16 cellular contexts compared by ENCODE assay signal in genomic region chr6:42068173-42068572, GRCh38. TPM values are rescaled to one million over a fixed set of nuclear protein-coding genes. Genes with fewer than 3 reads are reported as not detected.
DNase-seq lines count a peak whose midpoint lies in the region; ATAC-seq, FAIRE-seq and TF ChIP-seq lines count a peak whose summit lies in the region.
"Had no signal": no experiment of that assay in that cellular context is flagged by ENCODE, and none has a peak within 500 bp of the region (broad histone marks: within the 10 kb centered on the region; RNA-seq: fewer than 3 reads in every experiment).

No MANE protein-coding gene starts in this region.

- DNase-seq in K562 (ENCODE audit: extremely low read depth in 1 of 4, low spot score in 3 of 4) = no peak
- DNase-seq in heart right ventricle = peak in 1 of 2 donors; percentile 58
- no peak for DNase-seq in right atrium auricular region (ENCODE audit: low spot score)
- DNase-seq in upper lobe of right lung = peak; percentile 7
- DNase-seq in stomach = no peak
- DNase-seq in frontal cortex (ENCODE audit: low spot score in 2 of 2) = no peak
- no peak for DNase-seq in stimulated activated naive CD4-positive, alpha-beta T cell (lab: John Stamatoyannopoulos, UW)
- DNase-seq: Calu3; CD8-positive, alpha-beta T cell; DMS79 treated with DMSO at 0.1 percent for 48 hours; GF-D8; HCEC 1CT had no signal

- H3K9me3 ChIP-seq in K562 (replicated peaks; ENCODE audit: control insufficient read depth, insufficient read depth, low read depth, low read length) (no peaks in the 10 kb centered on the region), heart right ventricle (no peaks in the 10 kb centered on the region), right atrium auricular region (no peaks in the 10 kb centered on the region), upper lobe of right lung (no peaks in the 10 kb centered on the region), stomach (no peaks in the 10 kb centered on the region)
- H3K9me3 ChIP-seq: BLaER1 treated with 17β-estradiol and CSF1 and Interleukin-3, amounts not matched to agents 10 nM and 100 nM had no signal

- TF ChIP-seq EP300 in K562 (IDR thresholded peaks at IDR 0.05; ENCODE audit: low read length) (no peak), stomach (IDR thresholded peaks at IDR 0.05) (no peak)

- CTCF ChIA-PET in K562 (lab: Yijun Ruan, JAX; ENCODE audit: low intra/inter-chr PET ratio) = no interaction called here

- H3K9me1 ChIP-seq in K562 (ENCODE audit: control insufficient read depth, insufficient read depth, low read length) = peaks cover 3% of the 10 kb centered on the region

- no peaks in the 10 kb centered on the region for H4K20me1 ChIP-seq in K562 (replicated peaks; ENCODE audit: control insufficient read depth, insufficient read depth, low read length)

- H3K4me3 ChIP-seq in K562 = no peak overlapping the region
- no peak overlapping the region for H3K4me3 ChIP-seq in heart right ventricle
- H3K4me3 ChIP-seq in right atrium auricular region = no peak overlapping the region
- no peak overlapping the region for H3K4me3 ChIP-seq in upper lobe of right lung
- H3K4me3 ChIP-seq in stomach = no peak overlapping the region
- H3K4me3 ChIP-seq: BLaER1 treated with 17β-estradiol and CSF1 and Interleukin-3, amounts not matched to agents 10 nM and 100 nM; GM23338 had no signal

- 90% methylated on average over 7 of the region's 7 CpGs for WGBS in K562 (ENCODE audit: insufficient coverage, low coverage, missing lambda C conversion rate)
- 54 to 64% methylated on average over 7 of the region's 7 CpGs for WGBS in heart right ventricle, 2 donors
- WGBS in stomach, 5 donors = 87 to 96% (median 93%) methylated on average over 7 of the region's 7 CpGs

- H3K9ac ChIP-seq in K562 (ENCODE audit: insufficient read depth in 1 of 2, low read depth in 2 of 2, low read length in 2 of 2) = no peak overlapping the region
- H3K9ac ChIP-seq: BLaER1 treated with 17β-estradiol and CSF1 and Interleukin-3, amounts not matched to agents 10 nM and 100 nM had no signal

- ATAC-seq in K562 = no peak
- ATAC-seq in heart right ventricle = peak; percentile 80 to 95 (median 92)
- ATAC-seq in upper lobe of right lung = no peak
- ATAC-seq: CD8-positive, alpha-beta T cell; GM23338 had no signal

- intact Hi-C loops in K562 (cut with micrococcal nuclease) (no loop called here), heart right ventricle (cut with DNase I) (no loop called here), upper lobe of right lung (cut with DNase I) (no loop called here), stomach (cut with DNase I; ENCODE audit: low total_unique reads) (no loop called here)

- no peak for TF ChIP-seq CTCF in K562 (IDR thresholded peaks at IDR 0.05 in 2 of 3, conservative IDR thresholded peaks at IDR 0.05 in 1 of 3; ENCODE audit: insufficient read depth in 2 of 3, low read depth in 1 of 3, low read length in 3 of 3)
- TF ChIP-seq CTCF in heart right ventricle (IDR thresholded peaks at IDR 0.05) = no peak
- TF ChIP-seq CTCF in right atrium auricular region (IDR thresholded peaks at IDR 0.05) = no peak
- no peak for TF ChIP-seq CTCF in upper lobe of right lung (IDR thresholded peaks at IDR 0.05)
- no peak for TF ChIP-seq CTCF in stomach (IDR thresholded peaks at IDR 0.05)

- H3K79me2 ChIP-seq in K562 (ENCODE audit: control insufficient read depth, insufficient read depth, low read length) = no peaks in the 10 kb centered on the region

- no peak overlapping the region for H2AFZ ChIP-seq in K562 (ENCODE audit: low read depth, low read length)
- H2AFZ ChIP-seq: GM23338 had no signal

- in situ Hi-C loops in K562 (cut with MboI) = no loop called here

- H3K4me1 ChIP-seq in K562 (replicated peaks in 1 of 2; ENCODE audit: control insufficient read depth in 2 of 2, insufficient read depth in 2 of 2, low read length in 2 of 2) (no peaks in the 10 kb centered on the region), heart right ventricle (peaks cover 0 to 34% (median 9%) of the 10 kb centered on the region in 9 donors), right atrium auricular region (peaks cover 0 to 24% of the 10 kb centered on the region in 2 donors), upper lobe of right lung (no peaks in the 10 kb centered on the region), stomach (no peaks in the 10 kb centered on the region)
- H3K4me1 ChIP-seq: BLaER1 treated with 17β-estradiol and CSF1 and Interleukin-3, amounts not matched to agents 10 nM and 100 nM had no signal

- H3K27me3 ChIP-seq in K562 (ENCODE audit: control insufficient read depth in 2 of 2, insufficient read depth in 2 of 2, low read length in 2 of 2) (no peaks in the 10 kb centered on the region), heart right ventricle (no peaks in the 10 kb centered on the region), right atrium auricular region (no peaks in the 10 kb centered on the region), upper lobe of right lung (no peaks in the 10 kb centered on the region), stomach (no peaks in the 10 kb centered on the region)
- H3K27me3 ChIP-seq: BLaER1 treated with 17β-estradiol and CSF1 and Interleukin-3, amounts not matched to agents 10 nM and 100 nM had no signal

- no peak overlapping the region for H3K4me2 ChIP-seq in K562 (ENCODE audit: insufficient read depth, low read length)
- H3K4me2 ChIP-seq: BLaER1 treated with 17β-estradiol and CSF1 and Interleukin-3, amounts not matched to agents 10 nM and 100 nM; GM23338 had no signal

- H3K27ac ChIP-seq in K562 (ENCODE audit: extremely low read depth, low read depth, low read length) (no peak overlapping the region), heart right ventricle (peak overlapping the region; percentile 49 to 85 (median 76)), right atrium auricular region (peak overlapping the region; percentile 80 to 84), upper lobe of right lung (no peak overlapping the region), stomach (no peak overlapping the region)
- H3K27ac ChIP-seq: BLaER1 treated with 17β-estradiol and CSF1 and Interleukin-3, amounts not matched to agents 10 nM and 100 nM; HL-60 had no signal

- no peak for TF ChIP-seq POLR2A in K562 (conservative IDR thresholded peaks at IDR 0.05)
- TF ChIP-seq POLR2A in stomach (IDR thresholded peaks at IDR 0.05) = no peak

- TF ChIP-seq RAD21 in K562 (CRISPR knock-in tag; conservative IDR thresholded peaks at IDR 0.05 in 1 of 2, IDR thresholded peaks at IDR 0.05 in 1 of 2) = no peak

- no peak for FAIRE-seq in K562 (lab: Jason Lieb, UNC)
- FAIRE-seq in frontal cortex (lab: Jason Lieb, UNC) = no peak
- FAIRE-seq: H54 had no signal

- POLR2A ChIA-PET in K562 (lab: Yijun Ruan, JAX) = interaction anchor here (1.1 to 2.0 kb wide), 4 partner anchors 11 to 62 kb away, joined by 3 to 10 read pairs (median 6); partner anchors contain the start of gene TAF8

- BruUV-seq in K562 (replicated peaks; lab: Mats Ljungman, UMichigan) = TSS peak; percentile 15

- H3K36me3 ChIP-seq in K562 (ENCODE audit: control insufficient read depth, insufficient read depth, low read length) (peaks cover 79% of the 10 kb centered on the region), heart right ventricle (peaks cover 0 to 100% (median 49%) of the 10 kb centered on the region in 9 donors), right atrium auricular region (peaks cover 84% of the 10 kb centered on the region), upper lobe of right lung (peaks cover 96% of the 10 kb centered on the region), stomach (peaks cover 79 to 100% (median 100%) of the 10 kb centered on the region in 4 donors)

TF ChIP-seq in K562, 482 proteins besides CTCF, POLR2A, EP300 and RAD21 (continues in another document):
- TF ChIP-seq MEF2D (tag; conservative IDR thresholded peaks at IDR 0.05; ENCODE audit: low read depth) (no peak), ZNF134 (CRISPR knock-in tag; conservative IDR thresholded peaks at IDR 0.05) (no peak), SMARCE1 (IDR thresholded peaks at IDR 0.05) (no peak), CAMTA2 (CRISPR knock-in tag; conservative IDR thresholded peaks at IDR 0.05) (no peak), PML (IDR thresholded peaks at IDR 0.05; ENCODE audit: low read length) (no peak)
- TF ChIP-seq, protein P1, sequence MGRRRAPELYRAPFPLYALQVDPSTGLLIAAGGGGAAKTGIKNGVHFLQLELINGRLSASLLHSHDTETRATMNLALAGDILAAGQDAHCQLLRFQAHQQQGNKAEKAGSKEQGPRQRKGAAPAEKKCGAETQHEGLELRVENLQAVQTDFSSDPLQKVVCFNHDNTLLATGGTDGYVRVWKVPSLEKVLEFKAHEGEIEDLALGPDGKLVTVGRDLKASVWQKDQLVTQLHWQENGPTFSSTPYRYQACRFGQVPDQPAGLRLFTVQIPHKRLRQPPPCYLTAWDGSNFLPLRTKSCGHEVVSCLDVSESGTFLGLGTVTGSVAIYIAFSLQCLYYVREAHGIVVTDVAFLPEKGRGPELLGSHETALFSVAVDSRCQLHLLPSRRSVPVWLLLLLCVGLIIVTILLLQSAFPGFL (CRISPR knock-in tag; IDR thresholded peaks at IDR 0.05) = no peak

RNA-seq across cellular contexts. Expression of gene TAF8, which starts 17.8 kb away (rescaled TPM):
- total RNA-seq in K562 (2011; cell fraction: chromatin; rRNA removed; ENCODE audit: low replicate concordance) = 128 and 137 TPM in 2 replicates
- 89.7 and 95.9 TPM in 2 replicates for total RNA-seq in K562 (2011; cell fraction: nucleolus; rRNA removed)
- 111 and 145 TPM in 2 replicates for total RNA-seq in K562 (2011; cell fraction: nucleoplasm; rRNA removed)
- 37.8 and 45.6 TPM in 2 replicates for total RNA-seq in K562 (2014; rRNA removed)
- 41.0 and 43.8 TPM in 2 replicates for total RNA-seq in K562 (2014; rRNA removed; fragmentation: Illumina TruSeq; extraction: Trizol)
- total RNA-seq in K562 (2015; rRNA removed; fragmentation: Illumina TruSeq; extraction: Trizol) = 29.4 and 32.3 TPM in 2 replicates
- total RNA-seq in K562 (2021) = 49.1 and 51.4 TPM in 2 replicates
- 52.8 and 57.2 TPM in 2 replicates for polyA plus RNA-seq in K562 (2011; rRNA removed)
- polyA plus RNA-seq in K562 (2011; cell fraction: cytosol; rRNA removed) = 58.0 and 76.8 TPM in 2 replicates
- 33.2 and 40.6 TPM in 2 replicates for polyA plus RNA-seq in K562 (2011; cell fraction: nucleus; rRNA removed)
- polyA plus RNA-seq in K562 (2012) = 24.5 and 33.6 TPM in 2 replicates
- polyA plus RNA-seq in K562 (2014; fragmentation: Illumina TruSeq; extraction: Trizol) = 49.2 and 52.6 TPM in 2 replicates
- polyA plus RNA-seq in K562 (2014; fragmentation: Nextera tagmentation; extraction: Ambion mirVana) = 10 to 100 TPM; 58.9 to 84.0 TPM
- polyA plus RNA-seq in K562 (2014; rRNA removed) = 57.1 and 60.3 TPM in 2 replicates
- 89.5 and 117 TPM in 2 replicates for polyA minus RNA-seq in K562 (2011; rRNA and poly(A)+ RNA removed)
- polyA minus RNA-seq in K562 (2011; cell fraction: cytosol; rRNA and poly(A)+ RNA removed) = 30.9 and 35.3 TPM in 2 replicates
- 37.0 and 60.9 TPM in 2 replicates for polyA minus RNA-seq in K562 (2011; cell fraction: nucleus; rRNA and poly(A)+ RNA removed)
- total RNA-seq in heart right ventricle = 10 to 100 TPM; 21.0 to 38.1 (median 31.6) TPM
- polyA plus RNA-seq in heart right ventricle = 10 to 100 TPM; 15.2 to 20.1 TPM
- total RNA-seq in right atrium auricular region = 10 to 100 TPM; 21.9 to 35.8 TPM
- 31.1 TPM for total RNA-seq in upper lobe of right lung
- total RNA-seq in stomach = 10 to 100 TPM in 4 of 5 donors, 1 to 10 TPM in 1; 3.8 to 24.6 (median 21.4) TPM
- polyA plus RNA-seq in stomach = 10 to 100 TPM; 10.7 to 13.4 (median 11.6) TPM
- total RNA-seq in frontal cortex = 4.5 TPM

Comparison
In these comparisons a context has a peak if more than half of its experiments do, and no peak if none do; other contexts are left out.
1. ATAC-seq: peak in heart right ventricle (8 of 8); none in K562 (single experiment) and upper lobe of right lung (single experiment).
2. H3K27ac ChIP-seq: peak in heart right ventricle (10 of 10) and right atrium auricular region (2 of 2); none in K562 (single experiment), upper lobe of right lung (single experiment) and stomach (0 of 5).